In the genomic region with DNA sequence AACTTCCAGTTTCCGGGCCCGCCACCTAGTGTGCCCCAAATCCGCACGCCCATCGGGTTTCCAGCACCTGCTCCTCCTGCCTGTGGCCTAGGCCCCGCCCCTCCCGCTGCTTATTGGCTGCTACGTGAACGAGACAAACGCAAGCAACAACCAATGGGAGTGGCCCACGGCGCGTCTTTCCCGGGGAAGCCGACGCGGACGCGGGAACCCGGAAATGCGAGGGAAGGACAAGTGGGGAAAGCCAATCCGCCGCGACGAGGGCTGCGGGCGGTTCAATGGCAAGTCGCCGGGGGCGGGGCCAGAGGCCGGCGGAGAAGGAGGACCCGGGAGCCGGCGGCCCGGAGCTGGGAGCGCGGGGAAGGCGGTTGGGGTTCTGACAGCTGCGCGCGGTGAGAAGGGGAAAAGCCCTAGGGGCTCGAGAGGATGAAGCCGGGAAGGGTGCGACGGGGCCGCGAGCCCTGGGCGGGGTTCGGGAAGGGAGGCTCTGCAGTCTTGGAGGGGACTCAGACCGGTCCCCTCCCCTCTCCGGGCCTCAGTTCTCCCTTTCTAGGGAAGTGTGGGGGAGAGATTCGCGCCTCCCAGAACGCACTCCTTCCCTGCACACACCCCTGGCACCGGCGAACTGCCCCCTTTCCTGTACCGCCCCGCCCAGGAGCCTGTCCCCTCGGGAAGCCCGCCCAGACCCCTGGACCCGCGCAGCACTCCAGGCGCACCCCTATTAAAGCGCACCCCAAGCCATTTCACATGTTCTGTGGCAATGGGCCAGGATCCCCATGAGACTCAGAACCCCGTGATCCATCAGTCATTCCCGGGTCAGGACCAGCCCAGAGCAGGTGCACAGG, we compare ENCODE assay signal across 1 cellular context.
TF ChIP-seq lines count a peak whose summit lies in the region.

A gene (plus strand): TSS at position 305 of the 842 bp plus-strand sequence. CDS start 1,696 bp downstream, outside the sequence.

TF ChIP-seq in HepG2, 621 proteins besides CTCF, POLR2A, EP300 and RAD21 (continued from another document and continues in another):
- TF ChIP-seq, protein P1, sequence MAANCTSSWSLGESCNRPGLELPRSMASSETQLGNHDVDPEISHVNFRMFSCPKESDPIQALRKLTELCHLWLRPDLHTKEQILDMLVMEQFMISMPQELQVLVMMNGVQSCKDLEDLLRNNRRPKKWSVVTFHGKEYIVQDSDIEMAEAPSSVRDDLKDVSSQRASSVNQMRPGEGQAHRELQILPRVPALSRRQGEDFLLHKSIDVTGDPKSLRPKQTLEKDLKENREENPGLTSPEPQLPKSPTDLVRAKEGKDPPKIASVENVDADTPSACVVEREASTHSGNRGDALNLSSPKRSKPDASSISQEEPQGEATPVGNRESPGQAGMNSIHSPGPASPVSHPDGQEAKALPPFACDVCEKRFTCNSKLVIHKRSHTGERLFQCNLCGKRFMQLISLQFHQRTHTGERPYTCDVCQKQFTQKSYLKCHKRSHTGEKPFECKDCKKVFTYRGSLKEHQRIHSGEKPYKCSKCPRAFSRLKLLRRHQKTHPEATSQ (CRISPR knock-in tag; IDR thresholded peaks at IDR 0.05; ENCODE audit: borderline replicate concordance) = no peak
- no peak for TF ChIP-seq ZNF296 (CRISPR knock-in tag; conservative IDR thresholded peaks at IDR 0.05)
- TF ChIP-seq SCMH1 (CRISPR knock-in tag; IDR thresholded peaks at IDR 0.05; ENCODE audit: borderline replicate concordance) = no peak
- TF ChIP-seq RELA (CRISPR knock-in tag; IDR thresholded peaks at IDR 0.05) = peak; percentile 51; the same call in 1 of the 2 replicates
- TF ChIP-seq, protein P2, sequence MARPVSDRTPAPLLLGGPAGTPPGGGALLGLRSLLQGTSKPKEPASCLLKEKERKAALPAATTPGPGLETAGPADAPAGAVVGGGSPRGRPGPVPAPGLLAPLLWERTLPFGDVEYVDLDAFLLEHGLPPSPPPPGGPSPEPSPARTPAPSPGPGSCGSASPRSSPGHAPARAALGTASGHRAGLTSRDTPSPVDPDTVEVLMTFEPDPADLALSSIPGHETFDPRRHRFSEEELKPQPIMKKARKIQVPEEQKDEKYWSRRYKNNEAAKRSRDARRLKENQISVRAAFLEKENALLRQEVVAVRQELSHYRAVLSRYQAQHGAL (CRISPR knock-in tag; IDR thresholded peaks at IDR 0.05; ENCODE audit: not compliant biosample characterization) = no peak
- TF ChIP-seq FOXC1 (CRISPR knock-in tag; IDR thresholded peaks at IDR 0.05; ENCODE audit: borderline replicate concordance) = no peak
- TF ChIP-seq CAMTA2 (CRISPR knock-in tag; IDR thresholded peaks at IDR 0.05; ENCODE audit: borderline replicate concordance) = no peak
- TF ChIP-seq, protein P3, sequence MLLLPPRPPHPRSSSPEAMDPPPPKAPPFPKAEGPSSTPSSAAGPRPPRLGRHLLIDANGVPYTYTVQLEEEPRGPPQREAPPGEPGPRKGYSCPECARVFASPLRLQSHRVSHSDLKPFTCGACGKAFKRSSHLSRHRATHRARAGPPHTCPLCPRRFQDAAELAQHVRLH (CRISPR knock-in tag; IDR thresholded peaks at IDR 0.05; ENCODE audit: borderline replicate concordance, low read depth) = no peak
- TF ChIP-seq ARHGAP35 (CRISPR knock-in tag; IDR thresholded peaks at IDR 0.05; ENCODE audit: borderline replicate concordance) = no peak; the same call in 1 of the 2 replicates
- TF ChIP-seq, protein P4, sequence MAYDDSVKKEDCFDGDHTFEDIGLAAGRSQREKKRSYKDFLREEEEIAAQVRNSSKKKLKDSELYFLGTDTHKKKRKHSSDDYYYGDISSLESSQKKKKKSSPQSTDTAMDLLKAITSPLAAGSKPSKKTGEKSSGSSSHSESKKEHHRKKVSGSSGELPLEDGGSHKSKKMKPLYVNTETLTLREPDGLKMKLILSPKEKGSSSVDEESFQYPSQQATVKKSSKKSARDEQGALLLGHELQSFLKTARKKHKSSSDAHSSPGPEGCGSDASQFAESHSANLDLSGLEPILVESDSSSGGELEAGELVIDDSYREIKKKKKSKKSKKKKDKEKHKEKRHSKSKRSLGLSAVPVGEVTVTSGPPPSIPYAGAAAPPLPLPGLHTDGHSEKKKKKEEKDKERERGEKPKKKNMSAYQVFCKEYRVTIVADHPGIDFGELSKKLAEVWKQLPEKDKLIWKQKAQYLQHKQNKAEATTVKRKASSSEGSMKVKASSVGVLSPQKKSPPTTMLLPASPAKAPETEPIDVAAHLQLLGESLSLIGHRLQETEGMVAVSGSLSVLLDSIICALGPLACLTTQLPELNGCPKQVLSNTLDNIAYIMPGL (CRISPR knock-in tag; IDR thresholded peaks at IDR 0.05; ENCODE audit: borderline replicate concordance in 1 of 2, low read depth in 1 of 2) = peak in 1 of 2 experiments; percentile 42; a peak in 1 of 4 replicates
- TF ChIP-seq MTF2 (CRISPR knock-in tag; IDR thresholded peaks at IDR 0.05; ENCODE audit: borderline replicate concordance) = no peak
- TF ChIP-seq ZNF274 (CRISPR knock-in tag; IDR thresholded peaks at IDR 0.05) = peak; percentile 52; the same call in 1 of the 2 replicates
- TF ChIP-seq HOXD1 (CRISPR knock-in tag; IDR thresholded peaks at IDR 0.05) = no peak
- TF ChIP-seq, protein P5, sequence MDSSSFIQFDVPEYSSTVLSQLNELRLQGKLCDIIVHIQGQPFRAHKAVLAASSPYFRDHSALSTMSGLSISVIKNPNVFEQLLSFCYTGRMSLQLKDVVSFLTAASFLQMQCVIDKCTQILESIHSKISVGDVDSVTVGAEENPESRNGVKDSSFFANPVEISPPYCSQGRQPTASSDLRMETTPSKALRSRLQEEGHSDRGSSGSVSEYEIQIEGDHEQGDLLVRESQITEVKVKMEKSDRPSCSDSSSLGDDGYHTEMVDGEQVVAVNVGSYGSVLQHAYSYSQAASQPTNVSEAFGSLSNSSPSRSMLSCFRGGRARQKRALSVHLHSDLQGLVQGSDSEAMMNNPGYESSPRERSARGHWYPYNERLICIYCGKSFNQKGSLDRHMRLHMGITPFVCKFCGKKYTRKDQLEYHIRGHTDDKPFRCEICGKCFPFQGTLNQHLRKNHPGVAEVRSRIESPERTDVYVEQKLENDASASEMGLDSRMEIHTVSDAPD (CRISPR knock-in tag; IDR thresholded peaks at IDR 0.05) = no peak
- TF ChIP-seq, protein P6, sequence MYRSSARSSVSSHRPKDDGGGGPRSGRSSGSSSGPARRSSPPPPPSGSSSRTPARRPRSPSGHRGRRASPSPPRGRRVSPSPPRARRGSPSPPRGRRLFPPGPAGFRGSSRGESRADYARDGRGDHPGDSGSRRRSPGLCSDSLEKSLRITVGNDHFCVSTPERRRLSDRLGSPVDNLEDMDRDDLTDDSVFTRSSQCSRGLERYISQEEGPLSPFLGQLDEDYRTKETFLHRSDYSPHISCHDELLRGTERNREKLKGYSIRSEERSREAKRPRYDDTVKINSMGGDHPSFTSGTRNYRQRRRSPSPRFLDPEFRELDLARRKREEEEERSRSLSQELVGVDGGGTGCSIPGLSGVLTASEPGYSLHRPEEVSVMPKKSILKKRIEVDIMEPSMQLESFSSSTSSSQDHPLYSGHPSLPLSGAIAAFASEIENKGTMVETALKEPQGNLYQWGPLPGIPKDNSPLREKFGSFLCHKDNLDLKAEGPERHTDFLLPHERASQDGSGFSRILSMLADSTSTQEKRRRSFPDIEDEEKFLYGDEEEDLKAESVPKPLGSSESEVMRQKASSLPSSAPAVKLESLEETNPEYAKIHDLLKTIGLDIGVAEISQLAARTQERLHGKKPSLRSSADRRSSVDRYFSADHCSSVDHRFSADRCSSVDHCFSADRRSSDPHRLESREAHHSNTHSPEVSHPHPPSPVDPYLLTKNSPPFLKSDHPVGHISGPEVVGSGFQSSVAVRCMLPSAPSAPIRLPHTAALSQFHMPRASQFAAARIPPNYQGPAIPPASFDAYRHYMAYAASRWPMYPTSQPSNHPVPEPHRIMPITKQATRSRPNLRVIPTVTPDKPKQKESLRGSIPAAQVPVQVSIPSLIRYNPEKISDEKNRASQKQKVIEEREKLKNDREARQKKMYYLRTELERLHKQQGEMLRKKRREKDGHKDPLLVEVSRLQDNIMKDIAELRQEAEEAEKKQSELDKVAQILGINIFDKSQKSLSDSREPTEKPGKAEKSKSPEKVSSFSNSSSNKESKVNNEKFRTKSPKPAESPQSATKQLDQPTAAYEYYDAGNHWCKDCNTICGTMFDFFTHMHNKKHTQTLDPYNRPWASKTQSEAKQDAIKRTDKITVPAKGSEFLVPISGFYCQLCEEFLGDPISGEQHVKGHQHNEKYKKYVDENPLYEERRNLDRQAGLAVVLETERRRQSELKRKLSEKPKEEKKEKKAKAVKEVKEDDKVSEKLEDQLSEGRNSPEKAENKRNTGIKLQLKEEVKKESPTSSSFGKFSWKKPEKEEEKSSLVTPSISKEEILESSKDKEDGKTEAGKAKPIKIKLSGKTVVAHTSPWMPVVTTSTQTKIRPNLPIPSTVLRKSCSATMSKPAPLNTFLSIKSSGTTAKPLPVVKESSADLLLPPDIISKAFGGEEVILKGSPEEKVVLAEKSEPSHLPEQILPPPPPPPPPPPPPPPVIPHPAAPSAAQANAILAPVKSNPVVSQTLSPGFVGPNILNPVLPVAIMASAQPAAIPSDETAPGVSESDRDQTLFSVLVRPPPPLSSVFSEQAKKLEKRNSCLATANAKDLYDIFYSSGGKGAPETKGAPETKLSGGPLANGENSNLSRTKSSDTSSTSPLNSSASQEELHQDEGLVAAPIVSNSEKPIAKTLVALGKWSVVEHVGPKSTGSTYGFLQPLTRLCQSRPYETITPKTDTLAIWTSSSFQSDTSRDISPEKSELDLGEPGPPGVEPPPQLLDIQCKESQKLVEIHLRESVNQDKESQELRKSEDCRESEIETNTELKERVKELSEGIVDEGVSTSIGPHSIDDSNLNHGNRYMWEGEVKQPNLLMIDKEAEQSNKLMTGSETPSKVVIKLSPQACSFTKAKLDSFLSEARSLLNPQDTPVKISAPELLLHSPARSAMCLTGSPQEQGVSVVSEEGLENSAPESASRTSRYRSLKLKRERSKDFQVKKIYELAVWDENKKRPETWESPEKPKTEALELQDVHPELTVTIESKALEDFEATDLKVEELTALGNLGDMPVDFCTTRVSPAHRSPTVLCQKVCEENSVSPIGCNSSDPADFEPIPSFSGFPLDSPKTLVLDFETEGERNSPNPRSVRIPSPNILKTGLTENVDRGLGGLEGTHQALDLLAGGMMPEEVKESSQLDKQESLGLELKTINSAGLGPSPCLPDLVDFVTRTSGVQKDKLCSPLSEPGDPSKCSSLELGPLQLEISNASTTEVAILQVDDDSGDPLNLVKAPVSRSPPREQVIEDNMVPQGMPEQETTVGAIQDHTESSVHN (CRISPR knock-in tag; IDR thresholded peaks at IDR 0.05) = no peak
- TF ChIP-seq, protein P7, sequence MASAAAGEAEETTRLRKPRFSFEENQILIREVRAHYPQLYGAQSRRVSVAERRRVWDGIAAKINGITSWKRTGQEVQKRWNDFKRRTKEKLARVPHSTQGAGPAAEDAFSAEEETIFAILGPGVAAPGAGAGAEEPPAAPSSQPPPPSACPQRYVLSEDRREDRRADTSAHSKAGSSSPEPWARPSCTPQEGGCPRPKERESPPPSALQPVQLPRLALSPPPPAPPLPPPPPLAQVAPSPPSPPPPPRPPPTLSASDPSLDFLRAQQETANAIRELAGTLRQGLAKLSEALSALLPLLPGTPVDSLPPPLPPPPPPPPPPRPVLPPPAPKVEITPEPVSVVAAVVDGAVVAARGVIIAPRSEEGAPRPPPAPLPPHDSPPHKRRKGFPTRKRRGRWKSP (CRISPR knock-in tag; IDR thresholded peaks at IDR 0.05) = no peak
- TF ChIP-seq, protein P8, sequence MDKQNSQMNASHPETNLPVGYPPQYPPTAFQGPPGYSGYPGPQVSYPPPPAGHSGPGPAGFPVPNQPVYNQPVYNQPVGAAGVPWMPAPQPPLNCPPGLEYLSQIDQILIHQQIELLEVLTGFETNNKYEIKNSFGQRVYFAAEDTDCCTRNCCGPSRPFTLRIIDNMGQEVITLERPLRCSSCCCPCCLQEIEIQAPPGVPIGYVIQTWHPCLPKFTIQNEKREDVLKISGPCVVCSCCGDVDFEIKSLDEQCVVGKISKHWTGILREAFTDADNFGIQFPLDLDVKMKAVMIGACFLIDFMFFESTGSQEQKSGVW (CRISPR knock-in tag; IDR thresholded peaks at IDR 0.05; ENCODE audit: borderline replicate concordance) = no peak
- no peak for TF ChIP-seq AKAP8 (CRISPR knock-in tag; IDR thresholded peaks at IDR 0.05)
- TF ChIP-seq, protein P9, sequence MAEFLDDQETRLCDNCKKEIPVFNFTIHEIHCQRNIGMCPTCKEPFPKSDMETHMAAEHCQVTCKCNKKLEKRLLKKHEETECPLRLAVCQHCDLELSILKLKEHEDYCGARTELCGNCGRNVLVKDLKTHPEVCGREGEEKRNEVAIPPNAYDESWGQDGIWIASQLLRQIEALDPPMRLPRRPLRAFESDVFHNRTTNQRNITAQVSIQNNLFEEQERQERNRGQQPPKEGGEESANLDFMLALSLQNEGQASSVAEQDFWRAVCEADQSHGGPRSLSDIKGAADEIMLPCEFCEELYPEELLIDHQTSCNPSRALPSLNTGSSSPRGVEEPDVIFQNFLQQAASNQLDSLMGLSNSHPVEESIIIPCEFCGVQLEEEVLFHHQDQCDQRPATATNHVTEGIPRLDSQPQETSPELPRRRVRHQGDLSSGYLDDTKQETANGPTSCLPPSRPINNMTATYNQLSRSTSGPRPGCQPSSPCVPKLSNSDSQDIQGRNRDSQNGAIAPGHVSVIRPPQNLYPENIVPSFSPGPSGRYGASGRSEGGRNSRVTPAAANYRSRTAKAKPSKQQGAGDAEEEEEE (CRISPR knock-in tag; IDR thresholded peaks at IDR 0.05; ENCODE audit: borderline replicate concordance) = no peak
- no peak for TF ChIP-seq THYN1 (CRISPR knock-in tag; IDR thresholded peaks at IDR 0.05; ENCODE audit: borderline replicate concordance, low read depth)
- TF ChIP-seq ARID2 (CRISPR knock-in tag; IDR thresholded peaks at IDR 0.05; ENCODE audit: borderline replicate concordance) = no peak
- TF ChIP-seq, protein P10, sequence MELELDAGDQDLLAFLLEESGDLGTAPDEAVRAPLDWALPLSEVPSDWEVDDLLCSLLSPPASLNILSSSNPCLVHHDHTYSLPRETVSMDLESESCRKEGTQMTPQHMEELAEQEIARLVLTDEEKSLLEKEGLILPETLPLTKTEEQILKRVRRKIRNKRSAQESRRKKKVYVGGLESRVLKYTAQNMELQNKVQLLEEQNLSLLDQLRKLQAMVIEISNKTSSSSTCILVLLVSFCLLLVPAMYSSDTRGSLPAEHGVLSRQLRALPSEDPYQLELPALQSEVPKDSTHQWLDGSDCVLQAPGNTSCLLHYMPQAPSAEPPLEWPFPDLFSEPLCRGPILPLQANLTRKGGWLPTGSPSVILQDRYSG (CRISPR knock-in tag; IDR thresholded peaks at IDR 0.05) = 0 out of 2 replicates have a peak, but pooled peaks have one; percentile 40
- TF ChIP-seq, protein P11, sequence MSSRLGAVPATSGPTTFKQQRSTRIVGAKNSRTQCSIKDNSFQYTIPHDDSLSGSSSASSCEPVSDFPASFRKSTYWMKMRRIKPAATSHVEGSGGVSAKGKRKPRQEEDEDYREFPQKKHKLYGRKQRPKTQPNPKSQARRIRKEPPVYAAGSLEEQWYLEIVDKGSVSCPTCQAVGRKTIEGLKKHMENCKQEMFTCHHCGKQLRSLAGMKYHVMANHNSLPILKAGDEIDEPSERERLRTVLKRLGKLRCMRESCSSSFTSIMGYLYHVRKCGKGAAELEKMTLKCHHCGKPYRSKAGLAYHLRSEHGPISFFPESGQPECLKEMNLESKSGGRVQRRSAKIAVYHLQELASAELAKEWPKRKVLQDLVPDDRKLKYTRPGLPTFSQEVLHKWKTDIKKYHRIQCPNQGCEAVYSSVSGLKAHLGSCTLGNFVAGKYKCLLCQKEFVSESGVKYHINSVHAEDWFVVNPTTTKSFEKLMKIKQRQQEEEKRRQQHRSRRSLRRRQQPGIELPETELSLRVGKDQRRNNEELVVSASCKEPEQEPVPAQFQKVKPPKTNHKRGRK (CRISPR knock-in tag; IDR thresholded peaks at IDR 0.05) = no peak
- TF ChIP-seq ZNF101 (CRISPR knock-in tag; IDR thresholded peaks at IDR 0.05; ENCODE audit: borderline replicate concordance, low read depth) = no peak
- TF ChIP-seq ZNF768 (CRISPR knock-in tag; IDR thresholded peaks at IDR 0.05) = no peak
